ENCODE assay signal across 8 cellular contexts in genomic region chr9:109440797-109441287, GRCh38. TPM values are rescaled to one million over a fixed set of nuclear protein-coding genes. Genes with fewer than 3 reads are reported as not detected.
A peak's percentile ranks its signal among the peaks of the same experiment; 100 is the strongest.
DNase-seq lines count a peak whose midpoint lies in the region; ATAC-seq and TF ChIP-seq lines count a peak whose summit lies in the region.

No MANE protein-coding gene starts in this region.

- no peaks in the 10 kb centered on the region for H3K27me3 ChIP-seq in gastrocnemius medialis

- H3K4me1 ChIP-seq in HEK293 (ENCODE audit: control insufficient read depth, insufficient read depth, low read length) (no peaks in the 10 kb centered on the region), gastrocnemius medialis (peaks cover 23 to 34% of the 10 kb centered on the region in 2 donors)

- no peak for TF ChIP-seq POLR2A in gastrocnemius medialis (IDR thresholded peaks at IDR 0.05)

- H3K27ac ChIP-seq in HEK293 (ENCODE audit: extremely low read depth, low read depth, low read length) (no peak overlapping the region), gastrocnemius medialis (peak overlapping the region; percentile 36 to 61 (median 50))

- no peak for TF ChIP-seq CTCF in HEK293 (tag by site-specific recombination; IDR thresholded peaks at IDR 0.05)
- TF ChIP-seq CTCF in LNCAP (IDR thresholded peaks at IDR 0.05) = peak; percentile 80
- TF ChIP-seq CTCF in gastrocnemius medialis (IDR thresholded peaks at IDR 0.05 in 4 of 5, conservative IDR thresholded peaks at IDR 0.05 in 1 of 5) = peak; percentile 74 to 86 (median 82)

- DNase-seq in NCI-H1436 (lab: John Stamatoyannopoulos, UW) = peak; percentile 62
- no peak for DNase-seq in NCI-H1436 treated with DMSO at 0.1 percent for 48 hours (lab: John Stamatoyannopoulos, UW)
- DNase-seq in RKO (ENCODE audit: low spot score) = peak; percentile 96
- peak; percentile 11 for DNase-seq in activated naive CD8-positive, alpha-beta T cell treated with anti-CD3 and anti-CD28 coated beads, Interleukin-2, amount 50 U/mL, for 16 hours (ENCODE audit: low read depth, low spot score)
- no peak for DNase-seq in left ventricle myocardium superior
- no peak for DNase-seq in gastrocnemius medialis

- CTCF ChIA-PET in HEK293 (lab: Yijun Ruan, JAX) = interaction anchor here (0.6 to 8.1 kb wide), 38 partner anchors 9 to 664 kb away, joined by 3 to 140 read pairs (median 5); no protein-coding TSS in a partner anchor

- no peaks in the 10 kb centered on the region for H3K9me3 ChIP-seq in HEK293 (ENCODE audit: control insufficient read depth, insufficient read depth, low read depth, low read length)
- no peaks in the 10 kb centered on the region for H3K9me3 ChIP-seq in gastrocnemius medialis

- intact Hi-C loops in left ventricle myocardium superior (cut with micrococcal nuclease) (loop anchor here (10.0 kb wide), 1 partner anchor 74 kb away; no protein-coding TSS in a partner anchor), gastrocnemius medialis (cut with DNase I; ENCODE audit: low total_unique reads) (loop anchor here (1.0 to 10.0 kb wide), 3 partner anchors 28 to 444 kb away; no protein-coding TSS in a partner anchor)

- H3K4me3 ChIP-seq in HEK293 (ENCODE audit: low read depth, low read length) = no peak overlapping the region
- no peak overlapping the region for H3K4me3 ChIP-seq in gastrocnemius medialis

- ATAC-seq in left ventricle myocardium superior = peak; percentile 75
- ATAC-seq in gastrocnemius medialis = peak; percentile 67 to 68

- in situ Hi-C loops in gastrocnemius medialis (cut with MboI; ENCODE audit: low sequenced_read_pairs in 4 of 4) = loop anchor here in 2 of 4 donors (5.0 kb wide), 2 partner anchors 76 to 81 kb away; no protein-coding TSS in a partner anchor

- POLR2A ChIA-PET in HEK293 (lab: Yijun Ruan, JAX) = interaction anchor here (0.8 to 1.0 kb wide), 2 partner anchors 26 to 57 kb away, joined by 3 to 4 read pairs; no protein-coding TSS in a partner anchor

- H3K36me3 ChIP-seq in HEK293 (ENCODE audit: control insufficient read depth in 2 of 2, insufficient read depth in 1 of 2, low read length in 2 of 2) (peaks cover 0 to 30% of the 10 kb centered on the region in 2 experiments; a peak in 2 of 3 replicates), gastrocnemius medialis (no peaks in the 10 kb centered on the region)

TF ChIP-seq in HEK293, 187 proteins besides CTCF, POLR2A, EP300 and RAD21:
- TF ChIP-seq GLIS1 (tag by site-specific recombination; IDR thresholded peaks at IDR 0.05) = peak; percentile 45
- TF ChIP-seq ZNF558 (tag by site-specific recombination; IDR thresholded peaks at IDR 0.05) = no peak
- TF ChIP-seq SCRT1 (tag by site-specific recombination; IDR thresholded peaks at IDR 0.05; ENCODE audit: borderline replicate concordance) = peak; percentile 78; the same call in 1 of the 2 replicates
- TF ChIP-seq ZNF324 (tag by site-specific recombination; IDR thresholded peaks at IDR 0.05) = 0 out of 2 replicates have a peak, but pooled peaks have one; percentile 41
- TF ChIP-seq ZBTB17 (tag by site-specific recombination; IDR thresholded peaks at IDR 0.05) = 0 out of 2 replicates have a peak, but pooled peaks have one; percentile 26
- 0 out of 2 replicates have a peak, but pooled peaks have one; percentile 19 for TF ChIP-seq ZEB2 (tag by site-specific recombination; IDR thresholded peaks at IDR 0.05)
- TF ChIP-seq SCRT2 (tag by site-specific recombination; IDR thresholded peaks at IDR 0.05) = peak; percentile 98
- TF ChIP-seq SP7 (tag by site-specific recombination; IDR thresholded peaks at IDR 0.05) = 0 out of 2 replicates have a peak, but pooled peaks have one; percentile 18
- TF ChIP-seq PRDM4 (tag by site-specific recombination; IDR thresholded peaks at IDR 0.05) = no peak
- TF ChIP-seq ZNF654 (tag by site-specific recombination; IDR thresholded peaks at IDR 0.05; ENCODE audit: low read depth) = peak; percentile 68
- TF ChIP-seq ZNF629 (tag by site-specific recombination; IDR thresholded peaks at IDR 0.05) = peak; percentile 71
- peak; percentile 97 for TF ChIP-seq ATF2 (tag by site-specific recombination; IDR thresholded peaks at IDR 0.05; ENCODE audit: low read depth)
- no peak for TF ChIP-seq INSM2 (tag by site-specific recombination; IDR thresholded peaks at IDR 0.05)
- TF ChIP-seq KLF8 (tag by site-specific recombination; IDR thresholded peaks at IDR 0.05) = peak; percentile 27; the same call in 1 of the 2 replicates
- TF ChIP-seq ZBTB21 (tag by site-specific recombination; IDR thresholded peaks at IDR 0.05) = peak; percentile 49; the same call in 1 of the 2 replicates

RNA-seq across cellular contexts. Expression of gene PTPN3, which starts 57.3 kb away (rescaled TPM):
- total RNA-seq in left ventricle myocardium superior = 48.5 TPM
- total RNA-seq in gastrocnemius medialis = 100 to 1,000 TPM in 2 of 4 donors, 10 to 100 TPM in 2; 15.6 to 305 (median 82.2) TPM

Comparison
In these comparisons a context has a peak if more than half of its experiments do, and no peak if none do; other contexts are left out.
1. DNase-seq: peak in NCI-H1436 (single experiment), RKO (single experiment) and activated naive CD8-positive, alpha-beta T cell treated with anti-CD3 and anti-CD28 coated beads, Interleukin-2, amount 50 U/mL, for 16 hours (single experiment); none in NCI-H1436 treated with DMSO at 0.1 percent for 48 hours (single experiment), left ventricle myocardium superior (single experiment) and gastrocnemius medialis (0 of 2).